Comparison of ENCODE assay signal across 14 cellular contexts in the genomic region with DNA sequence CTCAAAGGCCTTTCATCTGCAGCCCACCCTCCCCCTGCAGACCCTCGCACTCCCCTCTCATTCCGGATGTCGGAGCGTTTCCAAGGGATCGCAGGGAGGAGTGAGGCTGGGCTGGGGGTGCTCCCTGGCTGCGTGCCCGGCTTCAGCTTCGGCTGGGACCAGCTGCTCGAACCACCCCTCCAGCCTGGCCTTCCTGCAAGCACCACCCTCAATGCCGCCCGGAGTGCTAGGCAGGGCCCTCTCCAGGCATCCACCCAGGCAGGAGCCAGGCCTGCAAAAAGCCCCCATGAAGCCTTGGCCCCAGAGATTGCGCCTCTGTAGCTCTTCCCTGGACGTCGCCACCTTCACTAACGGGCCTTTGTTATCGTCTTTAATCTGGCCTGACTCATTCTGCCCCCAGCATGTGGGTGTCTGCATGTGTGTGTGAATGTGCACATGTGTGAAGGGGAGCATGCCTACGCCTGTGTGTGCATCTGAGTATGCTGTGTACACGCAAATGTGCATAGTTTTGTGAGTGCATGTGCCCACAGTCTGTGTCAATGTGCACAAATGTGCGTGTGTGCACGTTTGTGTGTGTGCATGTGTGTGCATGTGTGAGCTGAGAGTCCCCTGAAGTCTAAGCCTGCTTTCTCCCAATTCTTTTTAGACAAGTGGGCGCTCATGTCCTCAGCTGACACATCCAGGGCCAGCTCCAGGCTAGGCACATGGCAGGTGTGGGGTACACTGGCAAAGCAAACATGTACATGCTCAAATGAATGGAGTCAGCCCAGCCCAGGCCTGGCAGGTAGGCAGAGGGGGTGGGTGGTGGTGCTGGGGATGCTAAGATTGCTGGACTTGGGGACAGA.
A peak's percentile ranks its signal among the peaks of the same experiment; 100 is the strongest.
DNase-seq lines count a peak whose midpoint lies in the region; ATAC-seq, FAIRE-seq and TF ChIP-seq lines count a peak whose summit lies in the region.
"Had no signal": no experiment of that assay in that cellular context is flagged by ENCODE, and none has a peak within 500 bp of the region (broad histone marks: within the 10 kb centered on the region; RNA-seq: fewer than 3 reads in every experiment).

No MANE protein-coding gene starts in this region.

- DNase-seq in DMS79 treated with DMSO at 0.1 percent for 48 hours (lab: John Stamatoyannopoulos, UW) (peak; percentile 49), DMS79 (lab: John Stamatoyannopoulos, UW) (no peak), NCI-H1092 (lab: John Stamatoyannopoulos, UW) (peak; percentile 79), GM12878 (ENCODE audit: low read depth, low spot score) (no peak), T1000 (lab: John Stamatoyannopoulos, UW) (no peak), A673 (ENCODE audit: low spot score) (no peak), H9 (no peak)
- DNase-seq: 8988T, anterior cingulate cortex, Calu3, NCI-H1048 had no signal

- TF ChIP-seq POLR2A in GM12878 (IDR thresholded peaks at IDR 0.05; ENCODE audit: low read depth, low read length) = no peak

- no peak overlapping the region for H2BK20ac ChIP-seq in H9 (ENCODE audit: low read depth, low read length, poor library complexity, severe bottlenecking)

- CTCF ChIA-PET in GM12878 (lab: Yijun Ruan, JAX) = no interaction called here
- CTCF ChIA-PET in A673 (lab: Charles Lee) = no interaction called here

- H3K9ac ChIP-seq in GM12878 (ENCODE audit: control insufficient read depth, insufficient read depth, low read length) = no peak overlapping the region
- peak overlapping the region; percentile 51 for H3K9ac ChIP-seq in neural cell (ENCODE audit: low read length)
- H3K9ac ChIP-seq in H9 (ENCODE audit: extremely low read depth, insufficient read length, low read length) = no peak overlapping the region

- H4K5ac ChIP-seq in H9 (ENCODE audit: insufficient read length, low read depth, low read length) = no peak overlapping the region

- no peak overlapping the region for H2AK5ac ChIP-seq in H9 (ENCODE audit: insufficient read length, low read length)

- in situ Hi-C loops in GM12878 (cut with MboI) = no loop called here

- H3K79me1 ChIP-seq in H9 (ENCODE audit: insufficient read depth, low read depth, low read length, poor library complexity, severe bottlenecking) = no peaks in the 10 kb centered on the region

- H3K4me1 ChIP-seq in GM12878 (ENCODE audit: control insufficient read depth, insufficient read depth, low read length) (no peaks in the 10 kb centered on the region; the same call in 1 of the 2 replicates), A673 (ENCODE audit: insufficient read depth, low read length, poor library complexity, severe bottlenecking) (peaks cover 5% of the 10 kb centered on the region), H9 (ENCODE audit: insufficient read depth, low read length) (no peaks in the 10 kb centered on the region)
- H3K4me1 ChIP-seq: pancreas had no signal

- H2BK15ac ChIP-seq in H9 (ENCODE audit: low read depth, low read length) = no peak overlapping the region

- no peak overlapping the region for H3K4me3 Mint-ChIP-seq in H9
- H3K4me3 Mint-ChIP-seq: dendritic cell treated with granulocyte-macrophage colony-stimulating factor and Interleukin-4, amounts not matched to agents 40 ng/mL and 50 ng/mL, for 4 days had no signal

- H3K9me3 ChIP-seq in GM12878 (replicated peaks; ENCODE audit: control insufficient read depth, insufficient read depth, low read length) = peaks cover 1% of the 10 kb centered on the region; the same call in 1 of the 3 replicates
- no peaks in the 10 kb centered on the region for H3K9me3 ChIP-seq in neural cell (ENCODE audit: low read length)
- peaks cover 6% of the 10 kb centered on the region for H3K9me3 ChIP-seq in A673 (ENCODE audit: low read depth, low read length, poor library complexity, severe bottlenecking)
- no peaks in the 10 kb centered on the region for H3K9me3 ChIP-seq in H9 (ENCODE audit: control insufficient read depth, low read depth, low read length)
- H3K9me3 ChIP-seq: pancreas had no signal

- no peak overlapping the region for H3K56ac ChIP-seq in H9 (ENCODE audit: insufficient read length, low read depth, low read length)

- H3K79me2 ChIP-seq in GM12878 (ENCODE audit: control insufficient read depth, insufficient read depth, low read length) = no peaks in the 10 kb centered on the region
- no peaks in the 10 kb centered on the region for H3K79me2 ChIP-seq in neural cell (replicated peaks; ENCODE audit: insufficient read depth, low read length)
- no peaks in the 10 kb centered on the region for H3K79me2 ChIP-seq in H9 (ENCODE audit: insufficient read depth, low read length)

- TF ChIP-seq RAD21 in GM12878 (IDR thresholded peaks at IDR 0.05; ENCODE audit: insufficient read depth, low read depth, low read length) (no peak), neural cell (conservative IDR thresholded peaks at IDR 0.05) (no peak)

- no peak overlapping the region for H2BK5ac ChIP-seq in H9 (ENCODE audit: insufficient read length, low read length)

- H3K4me2 ChIP-seq in GM12878 (ENCODE audit: control insufficient read depth, insufficient read depth) = no peak overlapping the region
- no peak overlapping the region for H3K4me2 ChIP-seq in neural cell (ENCODE audit: low read length)
- H3K4me2 ChIP-seq in H9 (ENCODE audit: insufficient read depth, insufficient read length, low read length) = no peak overlapping the region

- SMC1A ChIA-PET in GM12878 (lab: Charles Lee; ENCODE audit: uncharacterized antibody, unreplicated experiment) = interaction anchor here (1.5 kb wide), 1 partner anchor 8 kb away, joined by 3 read pairs; no protein-coding TSS in a partner anchor

- H3K36me3 ChIP-seq in GM12878 (ENCODE audit: control insufficient read depth in 2 of 2, insufficient read depth in 2 of 2, low read length in 1 of 2) (no peaks in the 10 kb centered on the region), neural cell (ENCODE audit: insufficient read depth, low read length) (no peaks in the 10 kb centered on the region), A673 (ENCODE audit: insufficient read depth, low read length, poor library complexity, severe bottlenecking) (no peaks in the 10 kb centered on the region)
- H3K36me3 ChIP-seq: pancreas had no signal

- WGBS in GM12878 (ENCODE audit: insufficient coverage, insufficient replicate concordance, low lambda C conversion rate, missing lambda C conversion rate) = 34% methylated on average over 21 of the region's 21 CpGs
- WGBS in H9 (ENCODE audit: extremely low coverage, insufficient read length, low lambda C conversion rate) = no CpG with 5 or more reads among the region's 21 CpGs

- H3K27ac ChIP-seq in GM12878 (ENCODE audit: control insufficient read depth, insufficient read depth) = no peak overlapping the region
- peak overlapping the region; percentile 73 for H3K27ac ChIP-seq in neural cell (ENCODE audit: low read length)
- no peak overlapping the region for H3K27ac ChIP-seq in A673 (ENCODE audit: low read depth, low read length, poor library complexity, severe bottlenecking)
- H3K27ac ChIP-seq in H9 (ENCODE audit: insufficient read length, low read depth, low read length) = no peak overlapping the region
- H3K27ac ChIP-seq: pancreas had no signal

- TF ChIP-seq CTCF in GM12878 (IDR thresholded peaks at IDR 0.05 in 2 of 3, conservative IDR thresholded peaks at IDR 0.05 in 1 of 3; ENCODE audit: control insufficient read depth in 2 of 3, extremely low read depth in 1 of 3, insufficient read depth in 1 of 3, low read depth in 3 of 3, low read length in 3 of 3) (no peak), neural cell (IDR thresholded peaks at IDR 0.05; ENCODE audit: poor library complexity, severe bottlenecking) (no peak), A673 (conservative IDR thresholded peaks at IDR 0.05; ENCODE audit: low read depth, low read length) (no peak), H9 (conservative IDR thresholded peaks at IDR 0.05) (no peak)

- no peak overlapping the region for H3K23ac ChIP-seq in H9 (ENCODE audit: insufficient read length, low read depth, low read length)

- H3F3A ChIP-seq in neural cell (ENCODE audit: insufficient read depth, low read length, poor library complexity, severe bottlenecking) = no peaks in the 10 kb centered on the region

- no peak for ATAC-seq in GM12878
- ATAC-seq: pancreas had no signal

- H3T11ph ChIP-seq in H9 (ENCODE audit: low read length) = no peak overlapping the region

- H3K4me3 ChIP-seq in GM12878 (no peak overlapping the region), neural cell (ENCODE audit: low read length) (no peak overlapping the region), A673 (ENCODE audit: low read depth, low read length, poor library complexity, severe bottlenecking) (no peak overlapping the region)
- H3K4me3 ChIP-seq: pancreas had no signal

- H3K36me3 Mint-ChIP-seq in H9 (ENCODE audit: insufficient read depth in 1 of 3, low read depth in 3 of 3) = peaks cover 0 to 8% (median 2%) of the 10 kb centered on the region in 3 experiments; a peak in 2 of 7 replicates

- RAD21 ChIA-PET in GM12878 (lab: Charles Lee; ENCODE audit: unreplicated experiment) = no interaction called here

- no peak overlapping the region for H3K4ac ChIP-seq in H9 (ENCODE audit: low read depth, low read length)

- POLR2A ChIA-PET in GM12878 (lab: Charles Lee) (no interaction called here), A673 (lab: Charles Lee; ENCODE audit: low non-redundant PET) (no interaction called here)

- intact Hi-C loops in GM12878 (cut with micrococcal nuclease; ENCODE audit: unreplicated experiment) (no loop called here), A673 (cut with micrococcal nuclease; ENCODE audit: unreplicated experiment) (no loop called here)

- H3K18ac ChIP-seq in H9 (ENCODE audit: insufficient read length, low read depth, low read length) = no peak overlapping the region

- BruUV-seq in GM12878 (replicated peaks; lab: Mats Ljungman, UMichigan) (no TSS peak), A673 (replicated peaks; lab: Mats Ljungman, UMichigan) (no TSS peak)

- no peak overlapping the region for H3K27ac Mint-ChIP-seq in H9
- H3K27ac Mint-ChIP-seq: dendritic cell treated with granulocyte-macrophage colony-stimulating factor and Interleukin-4, amounts not matched to agents 40 ng/mL and 50 ng/mL, for 4 days had no signal

- H4K20me1 ChIP-seq in GM12878 (ENCODE audit: control insufficient read depth, insufficient read depth) = no peaks in the 10 kb centered on the region
- H4K20me1 ChIP-seq in neural cell (ENCODE audit: insufficient read depth) = no peaks in the 10 kb centered on the region
- H4K20me1 ChIP-seq in H9 (ENCODE audit: control insufficient read depth, insufficient read depth, insufficient read length) = no peaks in the 10 kb centered on the region

- H2AFZ ChIP-seq in GM12878 (ENCODE audit: control insufficient read depth, low read depth, low read length) (no peak overlapping the region), neural cell (ENCODE audit: low read depth, low read length) (peak overlapping the region; percentile 11), H9 (ENCODE audit: low read length) (no peak overlapping the region)

- peaks cover 8 to 14% of the 10 kb centered on the region in 2 experiments; a peak in 4 of 5 replicates for H3K9me3 Mint-ChIP-seq in H9

- no peak overlapping the region for H4K8ac ChIP-seq in H9 (replicated peaks; ENCODE audit: insufficient read length, low read depth, low read length)

- no peak overlapping the region for H2BK12ac ChIP-seq in H9 (ENCODE audit: insufficient read length, low read depth, low read length)

- peaks cover 14% of the 10 kb centered on the region for H3K27me3 Mint-ChIP-seq in H9 (ENCODE audit: low read depth)

- FAIRE-seq in GM12878 (lab: Jason Lieb, UNC) = no peak
- FAIRE-seq: pancreas had no signal

- no peaks in the 10 kb centered on the region for H3K23me2 ChIP-seq in H9 (ENCODE audit: insufficient read length, low read depth, low read length, poor library complexity, severe bottlenecking)

- H3K27me3 ChIP-seq in GM12878 (replicated peaks in 1 of 2; ENCODE audit: control insufficient read depth in 2 of 2, insufficient read depth in 2 of 2, low read length in 1 of 2) = 0 out of 4 replicates have a peak, but pooled peaks cover 0 to 2% of the 10 kb centered on the region in 2 experiments
- no peaks in the 10 kb centered on the region for H3K27me3 ChIP-seq in neural cell (ENCODE audit: insufficient read depth, low read depth, low read length)
- peaks cover 6% of the 10 kb centered on the region for H3K27me3 ChIP-seq in A673 (replicated peaks; ENCODE audit: insufficient read depth, low read depth, low read length, poor library complexity)
- H3K27me3 ChIP-seq in H9 (ENCODE audit: insufficient read depth, low read length) = no peaks in the 10 kb centered on the region
- H3K27me3 ChIP-seq: pancreas had no signal

- no peak overlapping the region for H3K14ac ChIP-seq in H9 (ENCODE audit: insufficient read depth, low read length)

- no peak overlapping the region for H4K91ac ChIP-seq in H9 (ENCODE audit: insufficient read length, low read depth, low read length)

- H3K4me1 Mint-ChIP-seq in H9 = peaks cover 10 to 26% of the 10 kb centered on the region in 2 experiments

- TF ChIP-seq EP300 in GM12878 (IDR thresholded peaks at IDR 0.05; ENCODE audit: borderline replicate concordance in 1 of 2, control insufficient read depth in 1 of 2, low read depth in 2 of 2, low read length in 2 of 2) (no peak), neural cell (conservative IDR thresholded peaks at IDR 0.05; ENCODE audit: poor library complexity, severe bottlenecking) (no peak)

- H3K9me2 ChIP-seq in neural cell (ENCODE audit: insufficient read depth, low read length) = no peaks in the 10 kb centered on the region

- H2BK120ac ChIP-seq in H9 (ENCODE audit: low read depth, low read length, poor library complexity, severe bottlenecking) = no peak overlapping the region

Comparison
In these comparisons a context has a peak if more than half of its experiments do, and no peak if none do; other contexts are left out.
1. DNase-seq: peak in DMS79 treated with DMSO at 0.1 percent for 48 hours (single experiment) and NCI-H1092 (single experiment); none in DMS79 (single experiment), GM12878 (single experiment), T1000 (single experiment), A673 (single experiment) and H9 (single experiment).